Comparison of ENCODE assay signal across 1 cellular context in genomic region chr4:2260336-2261109, GRCh38.
TF ChIP-seq lines count a peak whose summit lies in the region.

No MANE protein-coding gene starts in this region.

TF ChIP-seq in K562, 482 proteins besides CTCF, POLR2A, EP300 and RAD21:
- TF ChIP-seq BRF2 (IDR thresholded peaks at IDR 0.05; ENCODE audit: borderline replicate concordance, insufficient read depth, insufficient read length) (no peak), GATAD2B (IDR thresholded peaks at IDR 0.05; ENCODE audit: borderline replicate concordance) (no peak), KDM5B (IDR thresholded peaks at IDR 0.05; ENCODE audit: insufficient replicate concordance, low read depth, low read length) (peak; percentile 16), ERF (CRISPR knock-in tag; IDR thresholded peaks at IDR 0.05) (0 out of 2 replicates have a peak, but pooled peaks have one; percentile 24)
TF ChIP-seq in K562: peak in this region for 2.
